Comparison of ENCODE assay signal across 27 cellular contexts in genomic region chr17:79678091-79678731, GRCh38. TPM values are rescaled to one million over a fixed set of nuclear protein-coding genes. Genes with fewer than 3 reads are reported as not detected.
"Had no signal": no experiment of that assay in that cellular context is flagged by ENCODE, and none has a peak within 500 bp of the region (broad histone marks: within the 10 kb centered on the region; RNA-seq: fewer than 3 reads in every experiment).

No MANE protein-coding gene starts in this region.

- H3K4me3 Mint-ChIP-seq: activated B cell treated with CpG ODN at 0.5 μM for 24 hours; activated CD4-positive, alpha-beta T cell treated with anti-CD3 and anti-CD28 coated beads, Interleukin-2, amount 10 ng/mL, durations not matched to agents 24 days and 14 days; activated naive CD4-positive, alpha-beta T cell treated with anti-CD3 and anti-CD28 coated beads, Interleukin-2, amount 10 ng/mL, durations not matched to agents 7 days and 5 days; activated naive CD8-positive, alpha-beta T cell treated with anti-CD3 and anti-CD28 coated beads, Interleukin-2, amount 10 ng/mL, durations not matched to agents 7 days and 5 days; activated T-helper 17 cell treated with anti-CD3 and anti-CD28 coated beads, Interleukin-2, amount 50 U/mL, for 72 hours; T-helper 1 cell treated with Interleukin-12 subunit alpha and Interleukin-12 subunit beta and Interleukin-4 antibody, amounts not matched to agents 30 μg/mL and 1 μg/mL, for 36 hours had no signal

- H3K4me1 Mint-ChIP-seq: activated CD4-positive, alpha-beta T cell treated with anti-CD3 and anti-CD28 coated beads, Interleukin-2, amount 10 ng/mL, durations not matched to agents 24 days and 14 days; activated naive CD4-positive, alpha-beta T cell treated with anti-CD3 and anti-CD28 coated beads, Interleukin-2, amount 10 ng/mL, durations not matched to agents 7 days and 5 days; activated naive CD8-positive, alpha-beta T cell treated with anti-CD3 and anti-CD28 coated beads, Interleukin-2, amount 10 ng/mL, durations not matched to agents 7 days and 5 days; activated T-helper 17 cell treated with anti-CD3 and anti-CD28 coated beads, Interleukin-2, amount 50 U/mL, for 72 hours had no signal

- H3K27ac ChIP-seq: adrenal gland, breast epithelium, coronary artery, SJSA1 had no signal

- FAIRE-seq: RCC 7860 had no signal

- H3K27me3 ChIP-seq: adrenal gland had no signal

- H3K4me3 ChIP-seq: adrenal gland, breast epithelium, coronary artery, SJSA1 had no signal

- DNase-seq: activated B cell treated with CpG ODN at 0.5 μM for 24 hours; activated CD4-positive, alpha-beta T cell treated with anti-CD3 and anti-CD28 coated beads for 1 hour; activated CD4-positive, alpha-beta T cell treated with anti-CD3 and anti-CD28 coated beads, Interleukin-2, amount 10 ng/mL, durations not matched to agents 24 days and 14 days; activated CD4-positive, alpha-beta T cell treated with anti-CD3 and anti-CD28 coated beads, Interleukin-2, amount 50 U/mL, for 48 hours; activated CD8-positive, alpha-beta memory T cell treated with anti-CD3 and anti-CD28 coated beads for 24 hours; activated gamma-delta T cell treated with Interleukin-2 at 50 U/mL for 16 hours; activated naive CD4-positive, alpha-beta T cell treated with anti-CD3 and anti-CD28 coated beads, Interleukin-2, amount 10 ng/mL, durations not matched to agents 7 days and 5 days; activated naive CD8-positive, alpha-beta T cell treated with anti-CD3 and anti-CD28 coated beads, Interleukin-2, amount 10 ng/mL, durations not matched to agents 7 days and 5 days; activated T-cell treated with anti-CD3 and anti-CD28 coated beads, Interleukin-2, amount 50 U/mL, for 48 hours; adrenal gland; anterior cingulate cortex; Kasumi-1; NCI-H1105 treated with DMSO at 0.1 percent for 48 hours; NCI-H1436 treated with DMSO at 0.1 percent for 48 hours; NCI-H1930; NCI-H2107; NCI-H524 treated with DMSO at 0.1 percent for 48 hours; NCI-H748 treated with DMSO at 0.1 percent for 48 hours; PC-3; SHP77 had no signal

- H3K9me3 Mint-ChIP-seq: activated CD4-positive, alpha-beta T cell treated with anti-CD3 and anti-CD28 coated beads, Interleukin-2, amount 10 ng/mL, durations not matched to agents 24 days and 14 days had no signal

- H3K27me3 Mint-ChIP-seq: activated CD4-positive, alpha-beta T cell treated with anti-CD3 and anti-CD28 coated beads, Interleukin-2, amount 10 ng/mL, durations not matched to agents 24 days and 14 days had no signal

- H3K27ac Mint-ChIP-seq: activated B cell treated with CpG ODN at 0.5 μM for 24 hours; activated CD4-positive, alpha-beta T cell treated with anti-CD3 and anti-CD28 coated beads, Interleukin-2, amount 10 ng/mL, durations not matched to agents 24 days and 14 days; activated naive CD4-positive, alpha-beta T cell treated with anti-CD3 and anti-CD28 coated beads, Interleukin-2, amount 10 ng/mL, durations not matched to agents 7 days and 5 days; activated naive CD8-positive, alpha-beta T cell treated with anti-CD3 and anti-CD28 coated beads, Interleukin-2, amount 10 ng/mL, durations not matched to agents 7 days and 5 days; activated T-helper 17 cell treated with anti-CD3 and anti-CD28 coated beads, Interleukin-2, amount 50 U/mL, for 72 hours; T-helper 1 cell treated with Interleukin-12 subunit alpha and Interleukin-12 subunit beta and Interleukin-4 antibody, amounts not matched to agents 30 μg/mL and 1 μg/mL, for 36 hours had no signal

- H3K36me3 ChIP-seq: adrenal gland, breast epithelium, SJSA1 had no signal

- H3K4me1 ChIP-seq: adrenal gland, breast epithelium, SJSA1 had no signal

- H3K36me3 Mint-ChIP-seq: activated naive CD4-positive, alpha-beta T cell treated with anti-CD3 and anti-CD28 coated beads, Interleukin-2, amount 10 ng/mL, durations not matched to agents 7 days and 5 days had no signal

RNA-seq across cellular contexts. Expression of gene ENPP7, which starts 52.5 kb away (rescaled TPM):
- total RNA-seq: activated CD4-positive, alpha-beta T cell treated with anti-CD3 and anti-CD28 coated beads, Interleukin-2, amount 10 ng/mL, durations not matched to agents 24 days and 14 days; adrenal gland; breast epithelium; cerebellum; PC-3; SJSA1 had no signal
- polyA plus RNA-seq: adrenal gland had no signal
